Comparison of ENCODE assay signal across 10 cellular contexts in the genomic region with DNA sequence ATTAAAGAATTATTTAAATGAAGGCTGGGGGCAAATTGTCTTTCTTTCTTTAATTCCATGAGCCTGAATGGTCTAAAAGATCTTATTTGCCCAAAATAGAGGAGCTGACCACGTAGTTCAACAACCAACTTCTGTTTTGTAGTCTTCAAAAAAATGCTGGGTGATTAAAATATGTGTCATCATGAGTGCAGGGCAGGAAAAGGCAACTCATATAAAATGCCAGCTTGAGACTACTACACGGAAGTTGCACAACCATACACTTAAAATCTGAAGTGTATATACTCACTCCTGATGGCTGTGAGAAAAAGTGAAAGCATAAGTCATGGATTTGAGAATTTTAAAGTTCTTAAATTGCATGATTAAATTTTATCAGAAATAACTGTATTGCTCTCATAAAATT.
DNase-seq lines count a peak whose midpoint lies in the region; ATAC-seq and TF ChIP-seq lines count a peak whose summit lies in the region.
"Had no signal": no experiment of that assay in that cellular context is flagged by ENCODE, and none has a peak within 500 bp of the region (broad histone marks: within the 10 kb centered on the region; RNA-seq: fewer than 3 reads in every experiment).

No MANE protein-coding gene starts in this region.

- no peaks in the 10 kb centered on the region for H3K4me1 Mint-ChIP-seq in activated T-helper 17 cell treated with anti-CD3 and anti-CD28 coated beads, Interleukin-2, amount 50 U/mL, for 72 hours

- no peaks in the 10 kb centered on the region for H3K27me3 Mint-ChIP-seq in activated T-helper 17 cell treated with anti-CD3 and anti-CD28 coated beads, Interleukin-2, amount 50 U/mL, for 72 hours

- H3K36me3 ChIP-seq in H7 (replicated peaks; ENCODE audit: control insufficient read depth, insufficient read depth, low read length), result no peaks in the 10 kb centered on the region

- no peaks in the 10 kb centered on the region for H3K9me3 Mint-ChIP-seq in activated T-helper 17 cell treated with anti-CD3 and anti-CD28 coated beads, Interleukin-2, amount 50 U/mL, for 72 hours

- H3K36me3 Mint-ChIP-seq in activated T-helper 17 cell treated with anti-CD3 and anti-CD28 coated beads, Interleukin-2, amount 50 U/mL, for 72 hours (ENCODE audit: low read depth), result peaks cover 66% of the 10 kb centered on the region

- no peak overlapping the region for H3K4me3 ChIP-seq in H7 (ENCODE audit: insufficient read depth, low read depth, low read length)

- DNase-seq in AG09319 (ENCODE audit: extremely low read depth, low read depth) (peak; percentile 37), HT1080 (ENCODE audit: low read depth) (peak; percentile 93), kidney tubule cell (ENCODE audit: low spot score) (peak; percentile 74), cortex of kidney (lab: John Stamatoyannopoulos, UW) (no peak), DMS 273 treated with DMSO at 0.1 percent for 48 hours (lab: John Stamatoyannopoulos, UW) (no peak), H7 (no peak)
- DNase-seq: activated CD4-positive, alpha-beta T cell treated with anti-CD3 and anti-CD28 coated beads, Interleukin-2, amount 50 U/mL, for 4 hours; DMS79 had no signal

- peak; percentile 90 for ATAC-seq in activated T-helper 17 cell treated with anti-CD3 and anti-CD28 coated beads, Interleukin-2, amount 50 U/mL, for 72 hours (replicated peaks)
- ATAC-seq in GM21737 (IDR thresholded peaks at IDR 0.05; ENCODE audit: unreplicated experiment), result no peak

- H3K27me3 ChIP-seq in H7 (ENCODE audit: control insufficient read depth, insufficient read depth, low read length), result no peaks in the 10 kb centered on the region

- H3K27ac Mint-ChIP-seq in activated T-helper 17 cell treated with anti-CD3 and anti-CD28 coated beads, Interleukin-2, amount 50 U/mL, for 72 hours, result no peak overlapping the region

- no peak overlapping the region for H3K4me3 Mint-ChIP-seq in activated T-helper 17 cell treated with anti-CD3 and anti-CD28 coated beads, Interleukin-2, amount 50 U/mL, for 72 hours

- TF ChIP-seq CTCF in AG09319 (IDR thresholded peaks at IDR 0.05; ENCODE audit: low read depth, low read length), result no peak

Comparison
In these comparisons a context has a peak if more than half of its experiments do, and no peak if none do; other contexts are left out.
1. DNase-seq: peak in AG09319 (single experiment), HT1080 (single experiment) and kidney tubule cell (single experiment); none in cortex of kidney (single experiment), DMS 273 treated with DMSO at 0.1 percent for 48 hours (single experiment) and H7 (single experiment).